8 cellular contexts compared by ENCODE assay signal in the genomic region with DNA sequence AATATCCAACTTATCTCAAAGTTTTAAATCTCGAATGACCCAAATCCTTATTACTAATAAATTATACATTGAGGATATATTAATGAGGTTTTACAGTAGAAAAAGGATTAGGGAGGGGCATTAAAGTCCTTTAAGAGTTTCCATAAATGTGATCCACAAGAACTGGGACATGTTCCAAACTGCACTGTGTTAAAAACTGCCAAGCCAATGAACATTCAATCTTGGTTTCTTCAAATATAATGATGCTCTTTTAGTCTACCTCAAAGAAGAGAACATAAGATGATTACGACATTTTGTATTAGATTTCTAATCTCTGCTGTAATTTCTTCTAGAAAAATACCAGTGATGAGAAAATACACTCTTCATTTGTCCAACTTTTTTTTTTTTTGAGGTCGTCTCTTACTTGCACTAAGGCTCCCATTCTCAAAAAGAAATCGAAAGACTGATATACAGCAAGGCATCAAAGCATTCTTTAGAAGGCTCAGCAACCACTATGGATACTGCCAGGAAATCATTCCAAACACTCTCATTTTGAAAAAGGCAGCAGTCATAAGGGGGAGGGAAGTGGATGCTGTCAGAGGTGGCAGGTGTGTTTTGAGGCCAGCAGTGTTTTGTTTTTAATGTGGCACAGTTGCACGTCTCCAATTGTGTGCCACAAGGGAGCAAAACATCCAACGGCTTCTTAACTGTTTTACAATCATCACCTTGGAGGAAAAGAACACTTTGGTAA. TPM values are rescaled to one million over a fixed set of nuclear protein-coding genes. Genes with fewer than 3 reads are reported as not detected.
DNase-seq lines count a peak whose midpoint lies in the region; ATAC-seq, FAIRE-seq and TF ChIP-seq lines count a peak whose summit lies in the region.

No MANE protein-coding gene starts in this region.

- H3K4me3 Mint-ChIP-seq in CD4-positive, alpha-beta memory T cell = peak overlapping the region; percentile 52 to 82 (median 72)
- peak overlapping the region; percentile 77 for H3K4me3 Mint-ChIP-seq in activated CD8-positive, alpha-beta T cell treated with anti-CD3 and anti-CD28 coated beads, Interleukin-2, amount 10 ng/mL, durations not matched to agents 7 days and 5 days

- H3K27me3 Mint-ChIP-seq in CD4-positive, alpha-beta memory T cell = no peaks in the 10 kb centered on the region
- no peaks in the 10 kb centered on the region for H3K27me3 Mint-ChIP-seq in activated CD8-positive, alpha-beta T cell treated with anti-CD3 and anti-CD28 coated beads, Interleukin-2, amount 10 ng/mL, durations not matched to agents 7 days and 5 days (ENCODE audit: low read depth)

- peak overlapping the region; percentile 43; the same call in 1 of the 2 replicates for H3K9ac ChIP-seq in HUES64 (ENCODE audit: low read depth, low read length)
- H3K9ac ChIP-seq in kidney (ENCODE audit: low read length in 2 of 2) = no peak overlapping the region

- POLR2A ChIA-PET in CD4-positive, alpha-beta memory T cell (lab: Charles Lee; ENCODE audit: partially characterized antibody) = interaction anchor here (0.8 to 1.0 kb wide), 2 partner anchors 9 to 39 kb away, joined by 3 to 4 read pairs; no protein-coding TSS in a partner anchor
- POLR2A ChIA-PET in activated CD8-positive, alpha-beta T cell treated with anti-CD3 and anti-CD28 coated beads, Interleukin-2, amount 10 ng/mL, durations not matched to agents 7 days and 5 days (lab: Charles Lee) = interaction anchor here (0.6 to 1.5 kb wide), 5 partner anchors 11 to 591 kb away, joined by 3 to 5 read pairs (median 4); a partner anchor contains a TSS

- intact Hi-C loops in CD4-positive, alpha-beta memory T cell (cut with micrococcal nuclease) = loop anchor here (5.0 kb wide), 1 partner anchor 654 kb away; a partner anchor contains a TSS
- intact Hi-C loops in kidney (cut with DNase I) = no loop called here

- DNase-seq in CD4-positive, alpha-beta memory T cell = no peak
- DNase-seq in activated CD8-positive, alpha-beta T cell treated with anti-CD3 and anti-CD28 coated beads, Interleukin-2, amount 10 ng/mL, durations not matched to agents 7 days and 5 days = no peak
- DNase-seq in kidney (no peak), NCI-H2227 (lab: John Stamatoyannopoulos, UW; ENCODE audit: unreplicated experiment) (no peak), RPMI8226 (no peak), T1000 (lab: John Stamatoyannopoulos, UW) (no peak)
- no peak for DNase-seq in activated effector memory CD4-positive, alpha-beta T cell treated with Interleukin-2 at 50 U/mL for 16 hours

- no peak for FAIRE-seq in kidney (lab: Jason Lieb, UNC)

- peak overlapping the region in 1 of 2 donors; percentile 23 for H3K4me3 ChIP-seq in CD4-positive, alpha-beta memory T cell (ENCODE audit: low read length in 2 of 2)
- H3K4me3 ChIP-seq in HUES64 (ENCODE audit: low read length) = peak overlapping the region; percentile 99
- H3K4me3 ChIP-seq in kidney (ENCODE audit: low read length in 2 of 2) = peak overlapping the region; percentile 22 to 35

- no peak for TF ChIP-seq CTCF in kidney (IDR thresholded peaks at IDR 0.05; ENCODE audit: borderline replicate concordance, extremely low read depth, insufficient read depth)

- H3K4me1 Mint-ChIP-seq in CD4-positive, alpha-beta memory T cell = peaks cover 29 to 57% (median 43%) of the 10 kb centered on the region in 4 donors
- H3K4me1 Mint-ChIP-seq in activated CD8-positive, alpha-beta T cell treated with anti-CD3 and anti-CD28 coated beads, Interleukin-2, amount 10 ng/mL, durations not matched to agents 7 days and 5 days (ENCODE audit: low read depth) = peaks cover 24% of the 10 kb centered on the region

- peak overlapping the region in 4 of 7 donors; percentile 74 to 79 (median 78) for H3K27ac Mint-ChIP-seq in CD4-positive, alpha-beta memory T cell
- peak overlapping the region; percentile 64 for H3K27ac Mint-ChIP-seq in activated CD8-positive, alpha-beta T cell treated with anti-CD3 and anti-CD28 coated beads, Interleukin-2, amount 10 ng/mL, durations not matched to agents 7 days and 5 days

- H3K27me3 ChIP-seq in CD4-positive, alpha-beta memory T cell (ENCODE audit: insufficient read depth, low read length) = no peaks in the 10 kb centered on the region
- no peaks in the 10 kb centered on the region for H3K27me3 ChIP-seq in HUES64 (ENCODE audit: insufficient read depth, low read length)

- no peak overlapping the region for H3K27ac ChIP-seq in CD4-positive, alpha-beta memory T cell (ENCODE audit: low read depth, low read length)
- H3K27ac ChIP-seq in HUES64 (ENCODE audit: low read depth, low read length) = 0 out of 2 replicates have a peak overlapping the region, but pooled peaks have one; percentile 51
- no peak overlapping the region for H3K27ac ChIP-seq in kidney (ENCODE audit: low read depth in 2 of 2, low read length in 2 of 2)

- no peaks in the 10 kb centered on the region for H3K9me3 Mint-ChIP-seq in CD4-positive, alpha-beta memory T cell
- H3K9me3 Mint-ChIP-seq in activated CD8-positive, alpha-beta T cell treated with anti-CD3 and anti-CD28 coated beads, Interleukin-2, amount 10 ng/mL, durations not matched to agents 7 days and 5 days (ENCODE audit: insufficient read depth) = no peaks in the 10 kb centered on the region

- CTCF ChIA-PET in CD4-positive, alpha-beta memory T cell (lab: Charles Lee; ENCODE audit: partially characterized antibody) = no interaction called here
- CTCF ChIA-PET in activated CD8-positive, alpha-beta T cell treated with anti-CD3 and anti-CD28 coated beads, Interleukin-2, amount 10 ng/mL, durations not matched to agents 7 days and 5 days (lab: Charles Lee) = interaction anchor here (0.7 to 1.7 kb wide), 4 partner anchors 8 to 109 kb away, joined by 3 to 5 read pairs (median 4); no protein-coding TSS in a partner anchor

- H3K9me3 ChIP-seq in CD4-positive, alpha-beta memory T cell (ENCODE audit: control insufficient read depth in 1 of 2, low read length in 2 of 2) = no peaks in the 10 kb centered on the region
- H3K9me3 ChIP-seq in HUES64 (ENCODE audit: insufficient read depth, low read depth, low read length) = no peaks in the 10 kb centered on the region
- no peaks in the 10 kb centered on the region for H3K9me3 ChIP-seq in kidney (ENCODE audit: control insufficient read depth in 1 of 2, low read length in 2 of 2)

- 56% methylated on average over 5 of the region's 6 CpGs for WGBS in HUES64

- H3K36me3 ChIP-seq in CD4-positive, alpha-beta memory T cell (ENCODE audit: insufficient read depth, low read length) = no peaks in the 10 kb centered on the region
- peaks cover 27% of the 10 kb centered on the region for H3K36me3 ChIP-seq in HUES64 (ENCODE audit: insufficient read depth, low read length)
- no peaks in the 10 kb centered on the region for H3K36me3 ChIP-seq in kidney (ENCODE audit: control insufficient read depth in 1 of 2, insufficient read depth in 2 of 2, low read length in 2 of 2)

- no peak for ATAC-seq in activated CD8-positive, alpha-beta T cell treated with anti-CD3 and anti-CD28 coated beads, Interleukin-2, amount 10 ng/mL, durations not matched to agents 7 days and 5 days

- H3K4me1 ChIP-seq in CD4-positive, alpha-beta memory T cell (ENCODE audit: insufficient read depth, low read length) = peaks cover 45% of the 10 kb centered on the region
- peaks cover 56% of the 10 kb centered on the region for H3K4me1 ChIP-seq in HUES64 (ENCODE audit: insufficient read depth, low read length)
- H3K4me1 ChIP-seq in kidney (ENCODE audit: control insufficient read depth in 1 of 2, insufficient read depth in 1 of 2, low read depth in 1 of 2, low read length in 2 of 2) = peaks cover 10 to 30% of the 10 kb centered on the region in 2 donors

- H3K36me3 Mint-ChIP-seq in CD4-positive, alpha-beta memory T cell = peaks cover 12 to 14% of the 10 kb centered on the region in 2 donors
- H3K36me3 Mint-ChIP-seq in activated CD8-positive, alpha-beta T cell treated with anti-CD3 and anti-CD28 coated beads, Interleukin-2, amount 10 ng/mL, durations not matched to agents 7 days and 5 days (ENCODE audit: low read depth) = peaks cover 27% of the 10 kb centered on the region

RNA-seq across cellular contexts. Expression of a gene that starts 1.6 kb away (rescaled TPM):
- total RNA-seq in CD4-positive, alpha-beta memory T cell = 10 to 100 TPM; 79.8 to 80.0 TPM
- 10 to 100 TPM; 11.0 to 14.2 TPM for polyA plus RNA-seq in CD4-positive, alpha-beta memory T cell
- polyA plus RNA-seq in HUES64 (2013, experiment 1 of 2) = 25.4 TPM
- 23.4 TPM for polyA plus RNA-seq in HUES64 (2013, experiment 2 of 2)
- 10 to 100 TPM; 48.3 to 51.3 TPM for total RNA-seq in activated CD8-positive, alpha-beta T cell treated with anti-CD3 and anti-CD28 coated beads, Interleukin-2, amount 10 ng/mL, durations not matched to agents 7 days and 5 days
- total RNA-seq in kidney = 61.4 TPM
- 7.7 TPM for polyA plus RNA-seq in kidney (ENCODE audit: insufficient read depth, low read depth, low replicate concordance)
